ENCODE assay signal across 6 cellular contexts in genomic region chr10:111234234-111234633, GRCh38.
"Had no signal": no experiment of that assay in that cellular context is flagged by ENCODE, and none has a peak within 500 bp of the region (broad histone marks: within the 10 kb centered on the region; RNA-seq: fewer than 3 reads in every experiment).

No MANE protein-coding gene starts in this region.

- H3K27ac ChIP-seq: HL-60, KMS-11 had no signal

- H3K9ac ChIP-seq: KMS-11 had no signal

- H3K4me3 ChIP-seq: K562 had no signal

- DNase-seq: KBM-7, KG1 had no signal

- FAIRE-seq: HTR-8/SVneo, K562 had no signal

- H3K4me2 ChIP-seq: KMS-11 had no signal

- ATAC-seq: K562 had no signal
